ENCODE assay signal across 27 cellular contexts in genomic region chr11:32109138-32109537, GRCh38. TPM values are rescaled to one million over a fixed set of nuclear protein-coding genes. Genes with fewer than 3 reads are reported as not detected.
A peak's percentile ranks its signal among the peaks of the same experiment; 100 is the strongest.
DNase-seq lines count a peak whose midpoint lies in the region; ATAC-seq and TF ChIP-seq lines count a peak whose summit lies in the region.
"Had no signal": no experiment of that assay in that cellular context is flagged by ENCODE, and none has a peak within 500 bp of the region (broad histone marks: within the 10 kb centered on the region; RNA-seq: fewer than 3 reads in every experiment).

No MANE protein-coding gene starts in this region.

- H3K27ac ChIP-seq in brain microvascular endothelial cell: no peak overlapping the region
- no peak overlapping the region for H3K27ac ChIP-seq in upper lobe of right lung
- no peak overlapping the region for H3K27ac ChIP-seq in effector memory CD4-positive, alpha-beta T cell (ENCODE audit: insufficient read depth, low read length, poor library complexity, severe bottlenecking)
- H3K27ac ChIP-seq: epithelial cell of prostate, gastroesophageal sphincter, KMS-11, neutrophil, SK-N-MC, testis had no signal

- intact Hi-C loops in upper lobe of right lung (cut with DNase I): no loop called here

- no peak for ATAC-seq in upper lobe of right lung
- ATAC-seq: gastroesophageal sphincter, WTC11 had no signal

- H3K4me3 ChIP-seq in brain microvascular endothelial cell (ENCODE audit: low read depth, low read length) (no peak overlapping the region), upper lobe of right lung (no peak overlapping the region)
- H3K4me3 ChIP-seq in effector memory CD4-positive, alpha-beta T cell (ENCODE audit: insufficient read depth, low read depth, low read length, poor library complexity, severe bottlenecking): no peak overlapping the region
- H3K4me3 ChIP-seq: gastroesophageal sphincter, HAP-1, lung, SK-N-MC, smooth muscle cell, testis had no signal

- peak; percentile 88 for DNase-seq in ELR (ENCODE audit: low read depth)
- peak; percentile 16 for DNase-seq in NCI-H69 (lab: John Stamatoyannopoulos, UW)
- peak; percentile 61 for DNase-seq in brain microvascular endothelial cell
- peak; percentile 95 for DNase-seq in iris pigment epithelial cell (ENCODE audit: low read depth)
- no peak for DNase-seq in upper lobe of right lung
- no peak for DNase-seq in germinal center (ENCODE audit: low spot score)
- DNase-seq in NCI-H187 treated with DMSO at 0.1 percent for 48 hours (lab: John Stamatoyannopoulos, UW): no peak
- DNase-seq in effector memory CD4-positive, alpha-beta T cell: no peak
- DNase-seq: activated naive CD8-positive, alpha-beta T cell treated with anti-CD3 and anti-CD28 coated beads, Interleukin-2, amount 10 ng/mL, durations not matched to agents 7 days and 5 days; C1 segment of cervical spinal cord; dermis blood vessel endothelial cell; kidney; NCI-H1048; NCI-H1930; NCI-H226; stimulated activated CD4-positive, alpha-beta T cell treated with anti-CD3 and anti-CD28 coated beads, Interleukin-2, amount 100 ng/mL, for 48 hours; stimulated activated naive CD4-positive, alpha-beta T cell; testis had no signal

- in situ Hi-C loops in brain microvascular endothelial cell (cut with HindIII; ENCODE audit: low pct_ligation_motif_present, low sequenced_read_pairs): no loop called here

- H3K36me3 ChIP-seq in brain microvascular endothelial cell (replicated peaks) (peaks cover 8% of the 10 kb centered on the region), upper lobe of right lung (peaks cover 18% of the 10 kb centered on the region)
- H3K36me3 ChIP-seq in effector memory CD4-positive, alpha-beta T cell (ENCODE audit: control insufficient read depth, insufficient read depth, low read length): no peaks in the 10 kb centered on the region
- H3K36me3 ChIP-seq: neutrophil had no signal

- H3K27me3 ChIP-seq in brain microvascular endothelial cell (replicated peaks) (no peaks in the 10 kb centered on the region), upper lobe of right lung (no peaks in the 10 kb centered on the region)
- H3K27me3 ChIP-seq in effector memory CD4-positive, alpha-beta T cell (replicated peaks; ENCODE audit: control insufficient read depth, insufficient read depth, low read length, poor library complexity, severe bottlenecking): no peaks in the 10 kb centered on the region
- H3K27me3 ChIP-seq: neutrophil, testis had no signal

- H3K9me3 ChIP-seq in upper lobe of right lung: no peaks in the 10 kb centered on the region
- H3K9me3 ChIP-seq in effector memory CD4-positive, alpha-beta T cell (ENCODE audit: control insufficient read depth, low read length): no peaks in the 10 kb centered on the region
- H3K9me3 ChIP-seq: gastroesophageal sphincter, HAP-1, neutrophil, testis had no signal

- TF ChIP-seq CTCF in brain microvascular endothelial cell (IDR thresholded peaks at IDR 0.05; ENCODE audit: low read depth, low read length, missing control alignments): no peak
- no peak for TF ChIP-seq CTCF in upper lobe of right lung (IDR thresholded peaks at IDR 0.05)

- H3K4me1 ChIP-seq in upper lobe of right lung: no peaks in the 10 kb centered on the region
- H3K4me1 ChIP-seq in effector memory CD4-positive, alpha-beta T cell (ENCODE audit: control insufficient read depth, insufficient read depth, low read length, poor library complexity, severe bottlenecking): no peaks in the 10 kb centered on the region
- H3K4me1 ChIP-seq: gastroesophageal sphincter, HAP-1 had no signal

RNA-seq across cellular contexts. Expression of gene RCN1, which starts 18.3 kb away (rescaled TPM):
- 86.8 TPM for total RNA-seq in upper lobe of right lung

Comparison
In these comparisons a context has a peak if more than half of its experiments do, and no peak if none do; other contexts are left out.
1. DNase-seq: peak in ELR (single experiment), NCI-H69 (single experiment), brain microvascular endothelial cell (single experiment) and iris pigment epithelial cell (single experiment); none in upper lobe of right lung (single experiment), germinal center (single experiment), NCI-H187 treated with DMSO at 0.1 percent for 48 hours (single experiment) and effector memory CD4-positive, alpha-beta T cell (0 of 3).